ENCODE assay signal across 16 cellular contexts in the genomic region with DNA sequence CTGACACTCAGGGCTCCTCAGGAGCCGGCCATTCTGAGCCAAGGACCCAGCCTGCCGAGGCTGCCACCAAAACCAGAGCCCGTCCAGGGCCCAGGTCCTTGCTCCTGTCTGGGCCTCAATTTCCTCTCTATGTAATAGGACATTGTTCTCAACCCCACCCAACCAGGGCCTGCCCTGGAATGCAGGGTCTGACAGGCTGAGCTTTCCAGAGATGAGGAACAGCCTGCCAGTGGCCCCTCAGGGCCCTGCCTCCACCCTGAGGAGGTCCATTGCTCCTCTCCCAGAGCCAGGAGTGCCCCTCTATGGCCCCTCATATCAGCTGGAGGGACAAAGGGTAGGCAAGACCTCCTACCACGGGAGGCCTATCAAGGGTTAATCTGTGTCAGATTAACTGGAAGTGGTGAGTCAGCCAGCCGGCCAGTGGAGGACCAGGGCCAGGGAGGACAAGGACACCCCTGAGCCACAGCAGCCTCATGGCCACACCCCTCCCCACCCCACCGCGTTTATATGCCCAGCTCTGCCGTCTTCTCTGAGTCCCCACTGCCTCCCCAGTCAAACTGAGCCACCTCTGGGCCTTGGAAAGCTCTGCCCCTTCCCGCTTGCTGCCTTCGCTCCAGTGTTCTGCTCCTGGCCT. TPM values are rescaled to one million over a fixed set of nuclear protein-coding genes. Genes with fewer than 3 reads are reported as not detected.
DNase-seq lines count a peak whose midpoint lies in the region; ATAC-seq and TF ChIP-seq lines count a peak whose summit lies in the region.
"Had no signal": no experiment of that assay in that cellular context is flagged by ENCODE, and none has a peak within 500 bp of the region (broad histone marks: within the 10 kb centered on the region; RNA-seq: fewer than 3 reads in every experiment).

No MANE protein-coding gene starts in this region.

- no peak for ATAC-seq in Right ventricle myocardium inferior
- peak; percentile 36 for ATAC-seq in left lung
- ATAC-seq in aorta (ENCODE audit: low FRiP score), result peak; percentile 37
- no peak for ATAC-seq in HG03039 (IDR thresholded peaks at IDR 0.05; ENCODE audit: unreplicated experiment)

- H3K27ac ChIP-seq in left lung (peak overlapping the region in 1 of 2 donors; percentile 25), aorta (ENCODE audit: low read depth in 1 of 2, low read length in 2 of 2) (no peak overlapping the region)
- H3K27ac ChIP-seq: suprapubic skin had no signal

- no peak overlapping the region for H3K4me3 ChIP-seq in left lung
- no peak overlapping the region for H3K4me3 ChIP-seq in aorta (ENCODE audit: low read length in 2 of 2)
- H3K4me3 ChIP-seq: lung, suprapubic skin had no signal

- peaks cover 7 to 24% of the 10 kb centered on the region in 2 donors for H3K27me3 ChIP-seq in left lung
- H3K27me3 ChIP-seq in aorta (ENCODE audit: control insufficient read depth in 1 of 2, insufficient read depth in 2 of 2, low read length in 1 of 2), result no peaks in the 10 kb centered on the region

- H3K4me1 ChIP-seq in left lung (peaks cover 4 to 33% of the 10 kb centered on the region in 2 donors), aorta (ENCODE audit: control insufficient read depth in 1 of 2, insufficient read depth in 2 of 2, low read length in 2 of 2) (no peaks in the 10 kb centered on the region)

- DNase-seq in Right ventricle myocardium inferior (ENCODE audit: missing footprints), result peak; percentile 26
- DNase-seq in cardiac septum (ENCODE audit: low spot score), result no peak
- DNase-seq in amniotic epithelial cell (ENCODE audit: low read depth), result peak; percentile 24
- peak in 1 of 2 donors; percentile 45 for DNase-seq in left lung
- peak; percentile 61 to 82 for DNase-seq in aorta
- no peak for DNase-seq in NCI-H510A (lab: John Stamatoyannopoulos, UW)
- no peak for DNase-seq in iPS-NIHi11 (ENCODE audit: low spot score)
- DNase-seq: activated CD4-positive, alpha-beta memory T cell treated with anti-CD3 and anti-CD28 coated beads, Interleukin-2, amount 10 ng/mL, durations not matched to agents 7 days and 5 days; activated naive CD4-positive, alpha-beta T cell treated with anti-CD3 and anti-CD28 coated beads, Interleukin-2, amount 50 U/mL, for 16 hours; GDM1; NCI-H1105 treated with DMSO at 0.1 percent for 48 hours; NCI-H774 had no signal

- no peaks in the 10 kb centered on the region for H3K36me3 ChIP-seq in left lung
- no peaks in the 10 kb centered on the region for H3K36me3 ChIP-seq in aorta (ENCODE audit: control insufficient read depth in 1 of 2, insufficient read depth in 2 of 2, low read length in 1 of 2)
- H3K36me3 ChIP-seq: suprapubic skin had no signal

- 55% methylated on average over 10 of the region's 10 CpGs for WGBS in aorta, 2 donors

- intact Hi-C loops in Right ventricle myocardium inferior (cut with DNase I) (no loop called here), cardiac septum (cut with DNase I) (no loop called here), left lung (cut with DNase I) (no loop called here), aorta (cut with DNase I) (loop anchor here in 1 of 2 donors (5.0 to 10.0 kb wide), 2 partner anchors 75 to 108 kb away; a partner anchor contains a TSS)

- H3K9me3 ChIP-seq in left lung (no peaks in the 10 kb centered on the region), aorta (ENCODE audit: control insufficient read depth, low read length) (no peaks in the 10 kb centered on the region)
- H3K9me3 ChIP-seq: suprapubic skin had no signal

- TF ChIP-seq CTCF in left lung (IDR thresholded peaks at IDR 0.05), result no peak

RNA-seq across cellular contexts. Expression of a gene that starts 6.3 kb away (rescaled TPM):
- not detected for total RNA-seq in Right ventricle myocardium inferior
- total RNA-seq in cardiac septum, result not detected
- 1 to 10 TPM in 1 of 2 donors, not detected in 1; 3.2 TPM for total RNA-seq in left lung
- total RNA-seq in aorta, result not detected
- not detected for polyA plus RNA-seq in aorta
- total RNA-seq: activated CD4-positive, alpha-beta memory T cell treated with anti-CD3 and anti-CD28 coated beads, Interleukin-2, amount 10 ng/mL, durations not matched to agents 7 days and 5 days had no signal
- polyA plus RNA-seq: AG04450 had no signal

RNA-seq across cellular contexts. Expression of a gene that starts 39.8 kb away (rescaled TPM):
- total RNA-seq in Right ventricle myocardium inferior (not detected), cardiac septum (0.13 TPM), left lung (under 1 TPM; 0.38 to 0.60 TPM), aorta (under 1 TPM; 0.16 to 0.51 TPM)
- polyA plus RNA-seq in aorta, result under 1 TPM in 1 of 2 donors, not detected in 1; 0.49 TPM
- total RNA-seq: activated CD4-positive, alpha-beta memory T cell treated with anti-CD3 and anti-CD28 coated beads, Interleukin-2, amount 10 ng/mL, durations not matched to agents 7 days and 5 days had no signal

Comparison
In these comparisons a context has a peak if more than half of its experiments do, and no peak if none do; other contexts are left out.
1. DNase-seq: peak in Right ventricle myocardium inferior (single experiment), amniotic epithelial cell (single experiment) and aorta (2 of 2); none in cardiac septum (single experiment), NCI-H510A (single experiment) and iPS-NIHi11 (single experiment).
2. ATAC-seq: peak in left lung (single experiment) and aorta (single experiment); none in Right ventricle myocardium inferior (single experiment) and HG03039 (single experiment).